In genomic region chr20:51801220-51801991, GRCh38 we compare ENCODE assay signal across 8 cellular contexts. TPM values are rescaled to one million over a fixed set of nuclear protein-coding genes. Genes with fewer than 3 reads are reported as not detected.
DNase-seq lines count a peak whose midpoint lies in the region; ATAC-seq and TF ChIP-seq lines count a peak whose summit lies in the region.

No MANE protein-coding gene starts in this region.

- peak; percentile 65 for DNase-seq in NCI-H82 (lab: John Stamatoyannopoulos, UW)
- DNase-seq in NCI-H82 treated with DMSO at 0.1 percent for 48 hours (lab: John Stamatoyannopoulos, UW; ENCODE audit: unreplicated experiment) = no peak
- no peak for DNase-seq in ascending aorta (ENCODE audit: low spot score in 2 of 2)
- DNase-seq in iPS-NIHi11 (ENCODE audit: low spot score) = peak; percentile 49
- no peak for DNase-seq in thoracic aorta (ENCODE audit: low spot score)
- DNase-seq in hypothalamus (lab: John Stamatoyannopoulos, UW) = no peak
- DNase-seq in NCI-H2196 treated with DMSO at 0.1 percent for 48 hours (lab: John Stamatoyannopoulos, UW; ENCODE audit: unreplicated experiment) = no peak

- intact Hi-C loops in ascending aorta (cut with DNase I) = no loop called here

- no peak for ATAC-seq in thoracic aorta (ENCODE audit: insufficient number of reproducible peaks, low FRiP score, low read depth)
- ATAC-seq in HG03175 (IDR thresholded peaks at IDR 0.05; ENCODE audit: unreplicated experiment) = no peak

- H3K9me3 ChIP-seq in ascending aorta (no peaks in the 10 kb centered on the region), thoracic aorta (no peaks in the 10 kb centered on the region)

- TF ChIP-seq CTCF in ascending aorta (IDR thresholded peaks at IDR 0.05) (no peak), thoracic aorta (IDR thresholded peaks at IDR 0.05) (no peak)

- H3K27me3 ChIP-seq in ascending aorta (peaks cover 26% of the 10 kb centered on the region), thoracic aorta (replicated peaks; ENCODE audit: insufficient read depth) (peaks cover 13% of the 10 kb centered on the region)

- H3K4me1 ChIP-seq in ascending aorta = peaks cover 11 to 17% of the 10 kb centered on the region in 2 donors
- peaks cover 15 to 24% of the 10 kb centered on the region in 2 donors for H3K4me1 ChIP-seq in thoracic aorta (ENCODE audit: control insufficient read depth in 1 of 2, low read depth in 2 of 2)

- H3K36me3 ChIP-seq in ascending aorta (no peaks in the 10 kb centered on the region), thoracic aorta (no peaks in the 10 kb centered on the region)

- H3K27ac ChIP-seq in ascending aorta (no peak overlapping the region), thoracic aorta (no peak overlapping the region)

- H3K4me3 ChIP-seq in ascending aorta (peak overlapping the region; percentile 31 to 51), thoracic aorta (peak overlapping the region; percentile 67)

RNA-seq across cellular contexts. Expression of gene SALL4, which starts 0.9 kb away (rescaled TPM):
- total RNA-seq in ascending aorta = not detected
- not detected for total RNA-seq in thoracic aorta

RNA-seq across cellular contexts. Expression of gene ATP9A, which starts 33.2 kb away (rescaled TPM):
- 14.5 TPM for total RNA-seq in ascending aorta
- 10 to 100 TPM; 54.4 TPM for total RNA-seq in thoracic aorta

Comparison
In these comparisons a context has a peak if more than half of its experiments do, and no peak if none do; other contexts are left out.
1. DNase-seq: peak in NCI-H82 (single experiment) and iPS-NIHi11 (single experiment); none in NCI-H82 treated with DMSO at 0.1 percent for 48 hours (single experiment), ascending aorta (0 of 2), thoracic aorta (single experiment), hypothalamus (0 of 51) and NCI-H2196 treated with DMSO at 0.1 percent for 48 hours (single experiment).